ENCODE assay signal across 17 cellular contexts in genomic region chr17:18999911-19000310, GRCh38. TPM values are rescaled to one million over a fixed set of nuclear protein-coding genes. Genes with fewer than 3 reads are reported as not detected.
A peak's percentile ranks its signal among the peaks of the same experiment; 100 is the strongest.
DNase-seq lines count a peak whose midpoint lies in the region; ATAC-seq, FAIRE-seq and TF ChIP-seq lines count a peak whose summit lies in the region.
"Had no signal": no experiment of that assay in that cellular context is flagged by ENCODE, and none has a peak within 500 bp of the region (broad histone marks: within the 10 kb centered on the region; RNA-seq: fewer than 3 reads in every experiment).

No MANE protein-coding gene starts in this region.

- H3K36me3 Mint-ChIP-seq in activated CD4-positive, alpha-beta memory T cell treated with anti-CD3 and anti-CD28 coated beads for 36 hours: peaks cover 41% of the 10 kb centered on the region
- H3K36me3 Mint-ChIP-seq in HFFc6 (ENCODE audit: low read depth): peaks cover 33% of the 10 kb centered on the region

- no peaks in the 10 kb centered on the region for H3K36me3 ChIP-seq in PC-3 (ENCODE audit: low read depth, low read length)
- peaks cover 29% of the 10 kb centered on the region; the same call in 2 of the 3 replicates for H3K36me3 ChIP-seq in K562 (ENCODE audit: control insufficient read depth, insufficient read depth, low read length)
- peaks cover 0 to 27% (median 6%) of the 10 kb centered on the region in 3 donors for H3K36me3 ChIP-seq in esophagus squamous epithelium
- no peaks in the 10 kb centered on the region for H3K36me3 ChIP-seq in parathyroid adenoma (ENCODE audit: control insufficient read depth, insufficient read depth, low read length)

- BruUV-seq in PC-3 (replicated peaks; lab: Mats Ljungman, UMichigan) (no TSS peak), K562 (replicated peaks; lab: Mats Ljungman, UMichigan) (no TSS peak)

- no peak for TF ChIP-seq EP300 in K562 (IDR thresholded peaks at IDR 0.05; ENCODE audit: low read length)

- no peaks in the 10 kb centered on the region for H3F3A ChIP-seq in PC-3 (ENCODE audit: low read length, unreplicated experiment)

- H3K27ac Mint-ChIP-seq in activated CD4-positive, alpha-beta memory T cell treated with anti-CD3 and anti-CD28 coated beads for 36 hours: no peak overlapping the region
- no peak overlapping the region for H3K27ac Mint-ChIP-seq in HFFc6

- H4K20me1 ChIP-seq in PC-3 (ENCODE audit: low read length) (no peaks in the 10 kb centered on the region), K562 (replicated peaks; ENCODE audit: control insufficient read depth, insufficient read depth, low read length) (peaks cover 28% of the 10 kb centered on the region)

- no peak overlapping the region for H2AFZ ChIP-seq in PC-3 (ENCODE audit: low read length)
- H2AFZ ChIP-seq in K562 (ENCODE audit: low read depth, low read length): no peak overlapping the region
- no peak overlapping the region for H2AFZ ChIP-seq in parathyroid adenoma

- CTCF ChIA-PET in PC-3 (lab: Charles Lee) (no interaction called here), K562 (lab: Yijun Ruan, JAX; ENCODE audit: low intra/inter-chr PET ratio) (no interaction called here)
- CTCF ChIA-PET in activated CD4-positive, alpha-beta memory T cell treated with anti-CD3 and anti-CD28 coated beads for 36 hours (lab: Charles Lee): interaction anchor here (5.0 kb wide), 1 partner anchor 39 kb away, joined by 20 read pairs; no protein-coding TSS in a partner anchor

- peaks cover 34% of the 10 kb centered on the region for H3K4me1 Mint-ChIP-seq in activated CD4-positive, alpha-beta memory T cell treated with anti-CD3 and anti-CD28 coated beads for 36 hours (ENCODE audit: low read depth)
- H3K4me1 Mint-ChIP-seq in HFFc6 (ENCODE audit: low read depth): peaks cover 32% of the 10 kb centered on the region

- in situ Hi-C loops in K562 (cut with MboI): no loop called here

- POLR2A ChIA-PET in PC-3 (lab: Charles Lee; ENCODE audit: unreplicated experiment): no interaction called here
- POLR2A ChIA-PET in K562 (lab: Yijun Ruan, JAX): interaction anchor here (0.9 kb wide), 1 partner anchor 14 kb away, joined by 3 read pairs; no protein-coding TSS in a partner anchor
- POLR2A ChIA-PET in activated CD4-positive, alpha-beta memory T cell treated with anti-CD3 and anti-CD28 coated beads for 36 hours (lab: Charles Lee): no interaction called here

- 100% methylated on average over 3 of the region's 6 CpGs for WGBS in K562 (ENCODE audit: insufficient coverage, low coverage, missing lambda C conversion rate)
- WGBS in esophagus squamous epithelium, 2 donors: 20% methylated on average over 1 of the region's 6 CpGs; no CpG with 5 or more reads in 1 of the 2 donors

- TF ChIP-seq RAD21 in K562 (CRISPR knock-in tag; conservative IDR thresholded peaks at IDR 0.05 in 1 of 2, IDR thresholded peaks at IDR 0.05 in 1 of 2): no peak

- H3K9me1 ChIP-seq in K562 (ENCODE audit: control insufficient read depth, insufficient read depth, low read length): peaks cover 3% of the 10 kb centered on the region

- H3K27me3 ChIP-seq in PC-3 (ENCODE audit: low read length) (no peaks in the 10 kb centered on the region), K562 (ENCODE audit: control insufficient read depth in 2 of 2, insufficient read depth in 2 of 2, low read length in 2 of 2) (no peaks in the 10 kb centered on the region), esophagus squamous epithelium (no peaks in the 10 kb centered on the region), parathyroid adenoma (ENCODE audit: control insufficient read depth, insufficient read depth, low read length) (no peaks in the 10 kb centered on the region)

- peaks cover 14% of the 10 kb centered on the region for H3K9me3 Mint-ChIP-seq in activated CD4-positive, alpha-beta memory T cell treated with anti-CD3 and anti-CD28 coated beads for 36 hours
- H3K9me3 Mint-ChIP-seq in HFFc6: peaks cover 18% of the 10 kb centered on the region

- H3K9ac ChIP-seq in PC-3 (ENCODE audit: low read length): no peak overlapping the region
- no peak overlapping the region; a peak in 2 of 4 replicates for H3K9ac ChIP-seq in K562 (ENCODE audit: insufficient read depth in 1 of 2, low read depth in 2 of 2, low read length in 2 of 2)
- no peak overlapping the region for H3K9ac ChIP-seq in parathyroid adenoma

- H3K27ac ChIP-seq in PC-3 (ENCODE audit: low read length): peak overlapping the region; percentile 43; the same call in 1 of the 2 replicates
- H3K27ac ChIP-seq in K562 (ENCODE audit: extremely low read depth, low read depth, low read length): no peak overlapping the region
- H3K27ac ChIP-seq in esophagus squamous epithelium: peak overlapping the region; percentile 89 to 96 (median 94)
- H3K27ac ChIP-seq in parathyroid adenoma: peak overlapping the region; percentile 70
- H3K27ac ChIP-seq: C4-2B had no signal

- no peaks in the 10 kb centered on the region for H3K9me3 ChIP-seq in PC-3 (ENCODE audit: low read length)
- no peaks in the 10 kb centered on the region for H3K9me3 ChIP-seq in K562 (replicated peaks; ENCODE audit: control insufficient read depth, insufficient read depth, low read depth, low read length)
- H3K9me3 ChIP-seq in esophagus squamous epithelium: peaks cover 0 to 4% (median 0%) of the 10 kb centered on the region in 3 donors
- no peaks in the 10 kb centered on the region for H3K9me3 ChIP-seq in parathyroid adenoma (ENCODE audit: control insufficient read depth, low read length)

- intact Hi-C loops in PC-3 (cut with micrococcal nuclease): no loop called here
- intact Hi-C loops in K562 (cut with micrococcal nuclease): no loop called here
- intact Hi-C loops in esophagus squamous epithelium (cut with DNase I): no loop called here
- intact Hi-C loops in activated CD4-positive, alpha-beta memory T cell treated with anti-CD3 and anti-CD28 coated beads for 36 hours (cut with micrococcal nuclease): loop anchor here (10.0 kb wide), 1 partner anchor 145 kb away; the partner anchor contains the start of gene PRPSAP2

- H3K27me3 Mint-ChIP-seq in activated CD4-positive, alpha-beta memory T cell treated with anti-CD3 and anti-CD28 coated beads for 36 hours: no peaks in the 10 kb centered on the region
- no peaks in the 10 kb centered on the region; the same call in 1 of the 2 replicates for H3K27me3 Mint-ChIP-seq in HFFc6 (ENCODE audit: insufficient read depth)

- TF ChIP-seq CTCF in PC-3 (conservative IDR thresholded peaks at IDR 0.05; ENCODE audit: low read depth, low read length): no peak
- TF ChIP-seq CTCF in K562 (IDR thresholded peaks at IDR 0.05 in 2 of 3, conservative IDR thresholded peaks at IDR 0.05 in 1 of 3; ENCODE audit: insufficient read depth in 2 of 3, low read depth in 1 of 3, low read length in 3 of 3): no peak
- no peak for TF ChIP-seq CTCF in esophagus squamous epithelium (IDR thresholded peaks at IDR 0.05)
- no peak for TF ChIP-seq CTCF in parathyroid adenoma (IDR thresholded peaks at IDR 0.05)
- TF ChIP-seq CTCF in HFFc6 (IDR thresholded peaks at IDR 0.05): no peak

- no peaks in the 10 kb centered on the region for H3K79me2 ChIP-seq in PC-3 (ENCODE audit: low read length)
- H3K79me2 ChIP-seq in K562 (ENCODE audit: control insufficient read depth, insufficient read depth, low read length): peaks cover 13% of the 10 kb centered on the region; the same call in 2 of the 3 replicates
- H3K79me2 ChIP-seq in parathyroid adenoma: peaks cover 9% of the 10 kb centered on the region

- H3K4me2 ChIP-seq in PC-3 (ENCODE audit: low read length) (no peak overlapping the region), K562 (ENCODE audit: insufficient read depth, low read length) (no peak overlapping the region), parathyroid adenoma (ENCODE audit: low read length) (no peak overlapping the region)
- H3K4me2 ChIP-seq: A549 had no signal

- no peak for TF ChIP-seq POLR2A in K562 (conservative IDR thresholded peaks at IDR 0.05)
- no peak for TF ChIP-seq POLR2A in esophagus squamous epithelium (IDR thresholded peaks at IDR 0.05)

- no peak overlapping the region for H3K4me3 Mint-ChIP-seq in activated CD4-positive, alpha-beta memory T cell treated with anti-CD3 and anti-CD28 coated beads for 36 hours
- no peak overlapping the region; the same call in 1 of the 2 replicates for H3K4me3 Mint-ChIP-seq in HFFc6

- no peak for ATAC-seq in PC-3
- ATAC-seq in K562: no peak

- H3K9me2 ChIP-seq in PC-3 (replicated peaks; ENCODE audit: low read length): no peaks in the 10 kb centered on the region

- H3K4me1 ChIP-seq in PC-3 (ENCODE audit: insufficient read depth, low read length): peaks cover 5% of the 10 kb centered on the region; the same call in 1 of the 2 replicates
- H3K4me1 ChIP-seq in K562 (replicated peaks in 1 of 2; ENCODE audit: control insufficient read depth in 2 of 2, insufficient read depth in 2 of 2, low read length in 2 of 2): peaks cover 32 to 60% of the 10 kb centered on the region in 2 experiments
- peaks cover 14 to 95% (median 27%) of the 10 kb centered on the region in 3 donors for H3K4me1 ChIP-seq in esophagus squamous epithelium
- H3K4me1 ChIP-seq in parathyroid adenoma: peaks cover 16% of the 10 kb centered on the region

- no peak for FAIRE-seq in K562 (lab: Jason Lieb, UNC)
- FAIRE-seq: A549, GM12892 had no signal

- DNase-seq in PC-3: no peak
- no peak for DNase-seq in K562 (ENCODE audit: extremely low read depth in 1 of 4, low spot score in 3 of 4)
- no peak for DNase-seq in esophagus squamous epithelium (lab: John Stamatoyannopoulos, UW)
- DNase-seq in NCI-H187 treated with DMSO at 0.1 percent for 48 hours (lab: John Stamatoyannopoulos, UW): no peak
- DNase-seq in activated CD4-positive, alpha-beta memory T cell treated with anti-CD3 and anti-CD28 coated beads for 36 hours: no peak
- no peak for DNase-seq in C1 segment of cervical spinal cord (lab: John Stamatoyannopoulos, UW)
- no peak for DNase-seq in HFFc6
- DNase-seq: GOT3, NCI-H187, NCI-H446, NCI-H748 treated with DMSO at 0.1 percent for 48 hours, OCI-M1, RPMI8226 had no signal

- H3K4me3 ChIP-seq in PC-3 (ENCODE audit: low read length): no peak overlapping the region
- H3K4me3 ChIP-seq in K562: no peak overlapping the region
- H3K4me3 ChIP-seq in esophagus squamous epithelium: peak overlapping the region; percentile 7 to 73 (median 66)
- no peak overlapping the region for H3K4me3 ChIP-seq in parathyroid adenoma (ENCODE audit: low read depth, low read length)
- H3K4me3 ChIP-seq: A549 had no signal

RNA-seq across cellular contexts. Expression of gene FAM83G, which starts 4.7 kb away (rescaled TPM):
- total RNA-seq in PC-3 (2014; rRNA removed) (0.26 and 4.7 TPM in 2 replicates), K562 (2014; rRNA removed) (7.6 and 12.9 TPM in 2 replicates), K562 (2014; rRNA removed; fragmentation: Illumina TruSeq; extraction: Trizol) (1.9 and 2.3 TPM in 2 replicates), K562 (2015; rRNA removed; fragmentation: Illumina TruSeq; extraction: Trizol) (4.2 and 5.6 TPM in 2 replicates), K562 (2021) (9.1 and 10.3 TPM in 2 replicates), esophagus squamous epithelium (100 to 1,000 TPM in 1 of 4 donors, 10 to 100 TPM in 3; 44.3 to 157 (median 71.3) TPM)
- 8.8 and 26.9 TPM in 2 replicates for total RNA-seq in K562 (2011; cell fraction: chromatin; rRNA removed; ENCODE audit: low replicate concordance)
- 22.8 and 25.7 TPM in 2 replicates for total RNA-seq in K562 (2011; cell fraction: nucleolus; rRNA removed)
- total RNA-seq in K562 (2011; cell fraction: nucleoplasm; rRNA removed): 11.5 and 13.5 TPM in 2 replicates
- polyA plus RNA-seq in K562 (2011; rRNA removed) (3.4 and 4.2 TPM in 2 replicates), K562 (2014; fragmentation: Illumina TruSeq; extraction: Trizol) (4.8 and 6.5 TPM in 2 replicates), K562 (2014; fragmentation: Nextera tagmentation; extraction: Ambion mirVana) (under 1 TPM in 1 of 2 experiments, not detected in 1; 0.04 TPM), K562 (2014; rRNA removed) (5.5 and 5.7 TPM in 2 replicates)
- 3.5 and 6.6 TPM in 2 replicates for polyA plus RNA-seq in K562 (2011; cell fraction: cytosol; rRNA removed)
- 9.7 and 20.5 TPM in 2 replicates for polyA plus RNA-seq in K562 (2011; cell fraction: nucleus; rRNA removed)
- 4.2 and 5.3 TPM in 2 replicates for polyA plus RNA-seq in K562 (2012)
- 3.2 and 4.8 TPM in 2 replicates for polyA minus RNA-seq in K562 (2011; rRNA and poly(A)+ RNA removed)
- polyA minus RNA-seq in K562 (2011; cell fraction: cytosol; rRNA and poly(A)+ RNA removed): 5.2 and 5.4 TPM in 2 replicates
- 7.1 and 7.9 TPM in 2 replicates for polyA minus RNA-seq in K562 (2011; cell fraction: nucleus; rRNA and poly(A)+ RNA removed)
- total RNA-seq in activated CD4-positive, alpha-beta memory T cell treated with anti-CD3 and anti-CD28 coated beads for 36 hours: 10 to 100 TPM; 12.6 to 14.3 TPM
- total RNA-seq in HFFc6 (2021; fragmentation: NEBNext Ultra II Directional; extraction: Animal tissue kit (Norgen Biotek cat#: 25700)): 10 to 100 TPM; 21.0 to 24.0 (median 21.7) TPM

RNA-seq across cellular contexts. Expression of gene GRAP, which starts 46.8 kb away (rescaled TPM):
- total RNA-seq in PC-3 (2014; rRNA removed): not detected in 2 replicates
- total RNA-seq in K562 (2011; cell fraction: chromatin; rRNA removed; ENCODE audit: low replicate concordance): not detected in 2 replicates
- 0.17 and 0.79 TPM in 2 replicates for total RNA-seq in K562 (2011; cell fraction: nucleolus; rRNA removed)
- not detected in 2 replicates for total RNA-seq in K562 (2011; cell fraction: nucleoplasm; rRNA removed)
- total RNA-seq in K562 (2014; rRNA removed): not detected in 2 replicates
- total RNA-seq in K562 (2014; rRNA removed; fragmentation: Illumina TruSeq; extraction: Trizol): not detected in 2 replicates
- 0.11 TPM in 1 of 2 replicates, not detected in the other for total RNA-seq in K562 (2015; rRNA removed; fragmentation: Illumina TruSeq; extraction: Trizol)
- 0.07 and 0.27 TPM in 2 replicates for total RNA-seq in K562 (2021)
- polyA plus RNA-seq in K562 (2011; rRNA removed): 0.05 and 0.07 TPM in 2 replicates
- polyA plus RNA-seq in K562 (2011; cell fraction: cytosol; rRNA removed): 0.04 and 0.07 TPM in 2 replicates
- 0.37 TPM in 1 of 2 replicates, not detected in the other for polyA plus RNA-seq in K562 (2011; cell fraction: nucleus; rRNA removed)
- 0.29 TPM in 1 of 2 replicates, not detected in the other for polyA plus RNA-seq in K562 (2012)
- not detected in 2 replicates for polyA plus RNA-seq in K562 (2014; fragmentation: Illumina TruSeq; extraction: Trizol)
- polyA plus RNA-seq in K562 (2014; fragmentation: Nextera tagmentation; extraction: Ambion mirVana): not detected
- polyA plus RNA-seq in K562 (2014; rRNA removed): 0.41 TPM in 1 of 2 replicates, not detected in the other
- not detected in 2 replicates for polyA minus RNA-seq in K562 (2011; rRNA and poly(A)+ RNA removed)
- polyA minus RNA-seq in K562 (2011; cell fraction: cytosol; rRNA and poly(A)+ RNA removed): not detected in 2 replicates
- 0.27 TPM in 1 of 2 replicates, not detected in the other for polyA minus RNA-seq in K562 (2011; cell fraction: nucleus; rRNA and poly(A)+ RNA removed)
- total RNA-seq in esophagus squamous epithelium: 1 to 10 TPM; 1.0 to 4.2 (median 1.7) TPM
- total RNA-seq in activated CD4-positive, alpha-beta memory T cell treated with anti-CD3 and anti-CD28 coated beads for 36 hours: 1 to 10 TPM; 9.6 to 9.9 TPM
- total RNA-seq in HFFc6 (2021; fragmentation: NEBNext Ultra II Directional; extraction: Animal tissue kit (Norgen Biotek cat#: 25700)): under 1 TPM in 3 of 6 experiments, not detected in 3; 0.10 to 0.48 (median 0.14) TPM

RNA-seq across cellular contexts. Expression of gene SLC5A10, which starts 47.9 kb away (rescaled TPM):
- not detected in 2 replicates for total RNA-seq in PC-3 (2014; rRNA removed)
- total RNA-seq in K562 (2011; cell fraction: chromatin; rRNA removed; ENCODE audit: low replicate concordance): 0.51 TPM in 1 of 2 replicates, not detected in the other
- total RNA-seq in K562 (2011; cell fraction: nucleolus; rRNA removed): 0.17 and 0.39 TPM in 2 replicates
- 0.37 and 0.46 TPM in 2 replicates for total RNA-seq in K562 (2011; cell fraction: nucleoplasm; rRNA removed)
- 0.09 TPM in 1 of 2 replicates, not detected in the other for total RNA-seq in K562 (2014; rRNA removed)
- total RNA-seq in K562 (2014; rRNA removed; fragmentation: Illumina TruSeq; extraction: Trizol): not detected in 2 replicates
- total RNA-seq in K562 (2015; rRNA removed; fragmentation: Illumina TruSeq; extraction: Trizol): 0.04 TPM in 1 of 2 replicates, not detected in the other
- not detected in 2 replicates for total RNA-seq in K562 (2021)
- 0.01 and 0.03 TPM in 2 replicates for polyA plus RNA-seq in K562 (2011; rRNA removed)
- 0.01 TPM in 1 of 2 replicates, not detected in the other for polyA plus RNA-seq in K562 (2011; cell fraction: cytosol; rRNA removed)
- 0.06 TPM in 2 replicates for polyA plus RNA-seq in K562 (2011; cell fraction: nucleus; rRNA removed)
- 0.04 and 0.07 TPM in 2 replicates for polyA plus RNA-seq in K562 (2012)
- 0.04 TPM in 1 of 2 replicates, not detected in the other for polyA plus RNA-seq in K562 (2014; fragmentation: Illumina TruSeq; extraction: Trizol)
- not detected for polyA plus RNA-seq in K562 (2014; fragmentation: Nextera tagmentation; extraction: Ambion mirVana)
- polyA plus RNA-seq in K562 (2014; rRNA removed): 0.03 and 0.05 TPM in 2 replicates
- not detected in 2 replicates for polyA minus RNA-seq in K562 (2011; rRNA and poly(A)+ RNA removed)
- polyA minus RNA-seq in K562 (2011; cell fraction: cytosol; rRNA and poly(A)+ RNA removed): not detected in 2 replicates
- polyA minus RNA-seq in K562 (2011; cell fraction: nucleus; rRNA and poly(A)+ RNA removed): 0.13 and 0.22 TPM in 2 replicates
- under 1 TPM in 3 of 4 donors, not detected in 1; 0.40 to 0.76 (median 0.53) TPM for total RNA-seq in esophagus squamous epithelium
- not detected for total RNA-seq in activated CD4-positive, alpha-beta memory T cell treated with anti-CD3 and anti-CD28 coated beads for 36 hours
- total RNA-seq in HFFc6 (2021; fragmentation: NEBNext Ultra II Directional; extraction: Animal tissue kit (Norgen Biotek cat#: 25700)): not detected

Comparison
In these comparisons a context has a peak if more than half of its experiments do, and no peak if none do; other contexts are left out.
1. H3K4me3 ChIP-seq: peak in esophagus squamous epithelium (4 of 4); none in PC-3 (single experiment), K562 (single experiment) and parathyroid adenoma (single experiment).